In genomic region chr1:162218975-162219374, GRCh38 we compare ENCODE assay signal across 25 cellular contexts.
DNase-seq lines count a peak whose midpoint lies in the region; ATAC-seq, FAIRE-seq and TF ChIP-seq lines count a peak whose summit lies in the region.
"Had no signal": no experiment of that assay in that cellular context is flagged by ENCODE, and none has a peak within 500 bp of the region (broad histone marks: within the 10 kb centered on the region; RNA-seq: fewer than 3 reads in every experiment).

No MANE protein-coding gene starts in this region.

- H3K9me3 Mint-ChIP-seq in activated CD8-positive, alpha-beta memory T cell treated with anti-CD3 and anti-CD28 coated beads, Interleukin-2, amount 10 ng/mL, durations not matched to agents 7 days and 5 days (ENCODE audit: low read depth) = no peaks in the 10 kb centered on the region
- H3K9me3 Mint-ChIP-seq: WTC11 had no signal

- CTCF ChIA-PET in activated CD8-positive, alpha-beta memory T cell treated with anti-CD3 and anti-CD28 coated beads, Interleukin-2, amount 10 ng/mL, durations not matched to agents 7 days and 5 days (lab: Charles Lee) = no interaction called here
- CTCF ChIA-PET in HepG2 (lab: Yijun Ruan, JAX; ENCODE audit: low intra/inter-chr PET ratio, low total read pairs) = no interaction called here

- H3K4me3 Mint-ChIP-seq in activated CD8-positive, alpha-beta memory T cell treated with anti-CD3 and anti-CD28 coated beads, Interleukin-2, amount 10 ng/mL, durations not matched to agents 7 days and 5 days = no peak overlapping the region
- H3K4me3 Mint-ChIP-seq: WTC11 had no signal

- peaks cover 22% of the 10 kb centered on the region for H3K27me3 Mint-ChIP-seq in activated CD8-positive, alpha-beta memory T cell treated with anti-CD3 and anti-CD28 coated beads, Interleukin-2, amount 10 ng/mL, durations not matched to agents 7 days and 5 days

- in situ Hi-C loops in HepG2 (cut with HindIII; ENCODE audit: extremely low pct_ligation_motif_present, low pct_unique_long_range_greater_than_20kb) = no loop called here

- H3K27me3 ChIP-seq in upper lobe of left lung (no peaks in the 10 kb centered on the region), HepG2 (ENCODE audit: control insufficient read depth in 1 of 2, insufficient read depth in 2 of 2, low read length in 2 of 2) (no peaks in the 10 kb centered on the region)
- H3K27me3 ChIP-seq: esophagus squamous epithelium, right lobe of liver, tibial nerve had no signal

- H3K4me2 ChIP-seq in HepG2 (ENCODE audit: low read depth, low read length) = no peak overlapping the region
- H3K4me2 ChIP-seq: PC-9 had no signal

- H3K4me1 ChIP-seq in upper lobe of left lung (peaks cover 0 to 26% (median 16%) of the 10 kb centered on the region in 4 donors), HepG2 (ENCODE audit: insufficient read depth, low read length) (peaks cover 24% of the 10 kb centered on the region)
- H3K4me1 ChIP-seq: esophagus squamous epithelium, SJSA1 had no signal

- H3K36me3 ChIP-seq in upper lobe of left lung = no peaks in the 10 kb centered on the region
- H3K36me3 ChIP-seq in HepG2 (replicated peaks in 1 of 2; ENCODE audit: control insufficient read depth in 1 of 2, insufficient read depth in 2 of 2, low read length in 2 of 2) = peaks cover 0 to 5% of the 10 kb centered on the region in 2 experiments; a peak in 1 of 5 replicates
- H3K36me3 ChIP-seq: esophagus squamous epithelium, right lobe of liver, SJSA1, tibial nerve had no signal

- no peak overlapping the region for H2AFZ ChIP-seq in HepG2 (ENCODE audit: low read length)
- H2AFZ ChIP-seq: GM23248, PC-9 had no signal

- H3K9ac ChIP-seq in HepG2 (ENCODE audit: insufficient read depth, low read depth, low read length) = no peak overlapping the region
- H3K9ac ChIP-seq: GM23248 had no signal

- WGBS in upper lobe of left lung, 2 donors = 63 to 82% methylated on average over 5 of the region's 5 CpGs
- WGBS in HepG2 (ENCODE audit: low lambda C conversion rate) = 75% methylated on average over 5 of the region's 5 CpGs

- H3K9me3 ChIP-seq in upper lobe of left lung (no peaks in the 10 kb centered on the region), HepG2 (ENCODE audit: low read length) (no peaks in the 10 kb centered on the region)
- H3K9me3 ChIP-seq: esophagus squamous epithelium, right lobe of liver, SJSA1, tibial nerve had no signal

- BruUV-seq in HepG2 (replicated peaks; lab: Mats Ljungman, UMichigan) = no TSS peak

- ATAC-seq in upper lobe of left lung (ENCODE audit: low FRiP score in 2 of 2) (peak in 1 of 2 donors; percentile 58), HepG2 (no peak)
- ATAC-seq in activated CD8-positive, alpha-beta memory T cell treated with anti-CD3 and anti-CD28 coated beads, Interleukin-2, amount 10 ng/mL, durations not matched to agents 7 days and 5 days = no peak
- ATAC-seq: GM12878, right lobe of liver, WTC11 had no signal

- intact Hi-C loops in HepG2 (cut with micrococcal nuclease; ENCODE audit: unreplicated experiment) = no loop called here

- no peaks in the 10 kb centered on the region for H3K36me3 Mint-ChIP-seq in activated CD8-positive, alpha-beta memory T cell treated with anti-CD3 and anti-CD28 coated beads, Interleukin-2, amount 10 ng/mL, durations not matched to agents 7 days and 5 days
- H3K36me3 Mint-ChIP-seq: WTC11 had no signal

- H3K4me1 Mint-ChIP-seq in activated CD8-positive, alpha-beta memory T cell treated with anti-CD3 and anti-CD28 coated beads, Interleukin-2, amount 10 ng/mL, durations not matched to agents 7 days and 5 days = no peaks in the 10 kb centered on the region

- POLR2A ChIA-PET in HepG2 (lab: Yijun Ruan, JAX) = no interaction called here

- TF ChIP-seq POLR2A in upper lobe of left lung (IDR thresholded peaks at IDR 0.05) (no peak), HepG2 (IDR thresholded peaks at IDR 0.05; ENCODE audit: insufficient read depth in 1 of 2, low read depth in 2 of 2, low read length in 2 of 2) (no peak)

- TF ChIP-seq CTCF in epithelial cell of esophagus (IDR thresholded peaks at IDR 0.05; ENCODE audit: insufficient read depth, low read depth, low read length, missing control alignments) = no peak
- TF ChIP-seq CTCF in upper lobe of left lung (IDR thresholded peaks at IDR 0.05) = no peak
- no peak for TF ChIP-seq CTCF in HepG2 (CRISPR knock-in tag; IDR thresholded peaks at IDR 0.05)

- DNase-seq in NCI-H1417 (lab: John Stamatoyannopoulos, UW) (peak; percentile 59 to 97 (median 74)), NCI-H1417 treated with DMSO at 0.1 percent for 48 hours (lab: John Stamatoyannopoulos, UW) (no peak), NCI-H2227 (lab: John Stamatoyannopoulos, UW; ENCODE audit: unreplicated experiment) (peak; percentile 76), epithelial cell of esophagus (ENCODE audit: low read depth) (peak; percentile 6), upper lobe of left lung (no peak), SW480 (ENCODE audit: low spot score) (no peak), HepG2 (ENCODE audit: low spot score) (no peak)
- DNase-seq in activated CD8-positive, alpha-beta memory T cell treated with anti-CD3 and anti-CD28 coated beads, Interleukin-2, amount 10 ng/mL, durations not matched to agents 7 days and 5 days = no peak
- DNase-seq: activated CD4-positive, alpha-beta T cell treated with anti-CD3 and anti-CD28 coated beads, Interleukin-2, amount 50 U/mL, for 48 hours; activated naive CD4-positive, alpha-beta T cell treated with Interleukin-2 at 50 U/mL for 16 hours; effector CD8-positive, alpha-beta T cell; esophagus squamous epithelium; GM23248; Kasumi-1; NCI-H1105; NCI-H526; right lobe of liver; stimulated activated naive CD4-positive, alpha-beta T cell treated with Interleukin-2 at 50 U/mL for 16 hours had no signal

- H3K27ac Mint-ChIP-seq in activated CD8-positive, alpha-beta memory T cell treated with anti-CD3 and anti-CD28 coated beads, Interleukin-2, amount 10 ng/mL, durations not matched to agents 7 days and 5 days = no peak overlapping the region
- H3K27ac Mint-ChIP-seq: WTC11 had no signal

- no peaks in the 10 kb centered on the region for H4K20me1 ChIP-seq in HepG2 (ENCODE audit: insufficient read depth, low read length)

- H3K27ac ChIP-seq in upper lobe of left lung = peak overlapping the region in 3 of 4 donors; percentile 27 to 63 (median 61)
- H3K27ac ChIP-seq in HepG2 (ENCODE audit: extremely low read length, insufficient read depth, low read length) = no peak overlapping the region
- H3K27ac ChIP-seq: esophagus squamous epithelium, GM23248, PC-9, right lobe of liver, SJSA1 had no signal

- no peak for TF ChIP-seq RAD21 in HepG2 (CRISPR knock-in tag; IDR thresholded peaks at IDR 0.05)

- H3K4me3 ChIP-seq in epithelial cell of esophagus (ENCODE audit: low read length) (no peak overlapping the region), upper lobe of left lung (no peak overlapping the region), HepG2 (replicated peaks in 1 of 3; ENCODE audit: insufficient read depth in 1 of 3, low read depth in 2 of 3, low read length in 3 of 3) (no peak overlapping the region)
- H3K4me3 ChIP-seq: esophagus squamous epithelium, GM12878, GM23248, PC-9, right lobe of liver, SJSA1, tibial nerve had no signal

- peaks cover 21% of the 10 kb centered on the region for H3K79me2 ChIP-seq in HepG2 (ENCODE audit: insufficient read depth, low read length)

- FAIRE-seq in HepG2 (lab: Jason Lieb, UNC) = no peak
- FAIRE-seq: GM12878, GM19239, HTR-8/SVneo had no signal

- TF ChIP-seq EP300 in upper lobe of left lung (IDR thresholded peaks at IDR 0.05) = peak in 1 of 4 donors; percentile 47
- no peak for TF ChIP-seq EP300 in HepG2 (IDR thresholded peaks at IDR 0.05; ENCODE audit: low read depth in 2 of 2, low read length in 2 of 2)
- TF ChIP-seq EP300 in HepG2 (CRISPR knock-in tag; IDR thresholded peaks at IDR 0.05; ENCODE audit: borderline replicate concordance) = no peak

TF ChIP-seq in HepG2, 621 proteins besides CTCF, POLR2A, EP300 and RAD21:
- TF ChIP-seq ZNF296 (CRISPR knock-in tag; conservative IDR thresholded peaks at IDR 0.05) = no peak
- TF ChIP-seq SOX5 (CRISPR knock-in tag; IDR thresholded peaks at IDR 0.05; ENCODE audit: borderline replicate concordance) = no peak
- TF ChIP-seq ZBTB39 (CRISPR knock-in tag; IDR thresholded peaks at IDR 0.05) = no peak
- no peak for TF ChIP-seq ATM (IDR thresholded peaks at IDR 0.05; ENCODE audit: borderline replicate concordance)
- TF ChIP-seq ZNF691 (CRISPR knock-in tag; IDR thresholded peaks at IDR 0.05; ENCODE audit: borderline replicate concordance, low read depth) = no peak
- TF ChIP-seq ARNT2 (CRISPR knock-in tag; IDR thresholded peaks at IDR 0.05; ENCODE audit: low read depth) = no peak
- no peak for TF ChIP-seq SIX4 (CRISPR knock-in tag; IDR thresholded peaks at IDR 0.05)
- TF ChIP-seq GATA4 (IDR thresholded peaks at IDR 0.05; ENCODE audit: borderline replicate concordance, low read depth) = no peak
- TF ChIP-seq SOX13 (IDR thresholded peaks at IDR 0.05) = no peak
- TF ChIP-seq SOX13 (CRISPR knock-in tag; conservative IDR thresholded peaks at IDR 0.05 in 1 of 2, IDR thresholded peaks at IDR 0.05 in 1 of 2) = no peak

Comparison
In these comparisons a context has a peak if more than half of its experiments do, and no peak if none do; other contexts are left out.
1. DNase-seq: peak in NCI-H1417 (3 of 3), NCI-H2227 (single experiment) and epithelial cell of esophagus (single experiment); none in NCI-H1417 treated with DMSO at 0.1 percent for 48 hours (single experiment), upper lobe of left lung (0 of 2), SW480 (single experiment), activated CD8-positive, alpha-beta memory T cell treated with anti-CD3 and anti-CD28 coated beads, Interleukin-2, amount 10 ng/mL, durations not matched to agents 7 days and 5 days (single experiment) and HepG2 (single experiment).